ENCODE assay signal across 10 cellular contexts in genomic region chr20:36607586-36608387, GRCh38. TPM values are rescaled to one million over a fixed set of nuclear protein-coding genes. Genes with fewer than 3 reads are reported as not detected.
DNase-seq lines count a peak whose midpoint lies in the region; ATAC-seq and TF ChIP-seq lines count a peak whose summit lies in the region.
"Had no signal": no experiment of that assay in that cellular context is flagged by ENCODE, and none has a peak within 500 bp of the region (broad histone marks: within the 10 kb centered on the region; RNA-seq: fewer than 3 reads in every experiment).

No MANE protein-coding gene starts in this region.

- peaks cover 20% of the 10 kb centered on the region for H3K4me1 Mint-ChIP-seq in T-helper 1 cell treated with Interleukin-12 subunit alpha and Interleukin-12 subunit beta and Interleukin-4 antibody, amounts not matched to agents 30 μg/mL and 1 μg/mL, for 36 hours (ENCODE audit: low read depth)

- H3K9me3 ChIP-seq in Peyer's patch = no peaks in the 10 kb centered on the region
- H3K9me3 ChIP-seq in smooth muscle cell (replicated peaks; ENCODE audit: low read depth) = no peaks in the 10 kb centered on the region
- H3K9me3 ChIP-seq: body of pancreas had no signal

- ATAC-seq in esophagus mucosa (peak; percentile 69), HG02678 (IDR thresholded peaks at IDR 0.05; ENCODE audit: unreplicated experiment) (no peak)
- ATAC-seq: body of pancreas had no signal

- peak overlapping the region; percentile 93 for H3K4me2 ChIP-seq in smooth muscle cell

- H3K27me3 ChIP-seq in Peyer's patch = no peaks in the 10 kb centered on the region
- H3K27me3 ChIP-seq in smooth muscle cell (ENCODE audit: low read depth) = no peaks in the 10 kb centered on the region
- H3K27me3 ChIP-seq: body of pancreas had no signal

- TF ChIP-seq POLR2A in Peyer's patch (IDR thresholded peaks at IDR 0.05) = peak in 1 of 2 donors; percentile 43

- H3K4me3 Mint-ChIP-seq in T-helper 1 cell treated with Interleukin-12 subunit alpha and Interleukin-12 subunit beta and Interleukin-4 antibody, amounts not matched to agents 30 μg/mL and 1 μg/mL, for 36 hours = peak overlapping the region; percentile 97

- no peak overlapping the region for H3K9ac ChIP-seq in smooth muscle cell (ENCODE audit: low read depth)

- H3K36me3 Mint-ChIP-seq in T-helper 1 cell treated with Interleukin-12 subunit alpha and Interleukin-12 subunit beta and Interleukin-4 antibody, amounts not matched to agents 30 μg/mL and 1 μg/mL, for 36 hours (ENCODE audit: low read depth) = peaks cover 40% of the 10 kb centered on the region

- DNase-seq in T-helper 1 cell (no peak), Peyer's patch (peak in 1 of 3 donors; percentile 73), smooth muscle cell (lab: John Stamatoyannopoulos, UW; ENCODE audit: unreplicated experiment) (no peak), NCI-H82 treated with DMSO at 0.1 percent for 48 hours (lab: John Stamatoyannopoulos, UW; ENCODE audit: unreplicated experiment) (no peak), retina (no peak)
- DNase-seq: SHP77 treated with DMSO at 0.1 percent for 48 hours had no signal

- peak overlapping the region in 3 of 4 donors; percentile 57 to 92 (median 91) for H3K27ac ChIP-seq in Peyer's patch
- no peak overlapping the region for H3K27ac ChIP-seq in smooth muscle cell (ENCODE audit: low read depth)

- no peaks in the 10 kb centered on the region for H3K27me3 Mint-ChIP-seq in T-helper 1 cell treated with Interleukin-12 subunit alpha and Interleukin-12 subunit beta and Interleukin-4 antibody, amounts not matched to agents 30 μg/mL and 1 μg/mL, for 36 hours (ENCODE audit: low read depth)

- H3K4me1 ChIP-seq in Peyer's patch (peaks cover 3 to 26% (median 5%) of the 10 kb centered on the region in 4 donors), smooth muscle cell (ENCODE audit: low read depth) (peaks cover 15% of the 10 kb centered on the region)

- peaks cover 29% of the 10 kb centered on the region for H4K20me1 ChIP-seq in smooth muscle cell (ENCODE audit: low read depth)

- H3K4me3 ChIP-seq in Peyer's patch = peak overlapping the region in 2 of 4 donors; percentile 91 to 99
- peak overlapping the region; percentile 84 for H3K4me3 ChIP-seq in smooth muscle cell
- H3K4me3 ChIP-seq: body of pancreas had no signal

- 94% methylated on average over 7 of the region's 7 CpGs for WGBS in smooth muscle cell (ENCODE audit: low lambda C conversion rate)

- H2AFZ ChIP-seq in smooth muscle cell (ENCODE audit: low read depth) = no peak overlapping the region

- H3F3A ChIP-seq in smooth muscle cell (ENCODE audit: low read depth) = no peaks in the 10 kb centered on the region

- peaks cover 29% of the 10 kb centered on the region for H3K79me2 ChIP-seq in smooth muscle cell (ENCODE audit: low read depth)

- peak overlapping the region; percentile 67 for H3K27ac Mint-ChIP-seq in T-helper 1 cell treated with Interleukin-12 subunit alpha and Interleukin-12 subunit beta and Interleukin-4 antibody, amounts not matched to agents 30 μg/mL and 1 μg/mL, for 36 hours

- peaks cover 0 to 51% (median 0%) of the 10 kb centered on the region in 3 donors for H3K36me3 ChIP-seq in Peyer's patch
- H3K36me3 ChIP-seq in smooth muscle cell (ENCODE audit: low read depth) = peaks cover 4% of the 10 kb centered on the region

- no peak for TF ChIP-seq CTCF in Peyer's patch (IDR thresholded peaks at IDR 0.05)
- TF ChIP-seq CTCF in smooth muscle cell (IDR thresholded peaks at IDR 0.05; ENCODE audit: borderline replicate concordance, insufficient read depth, poor library complexity, severe bottlenecking) = no peak

- no peaks in the 10 kb centered on the region for H3K9me3 Mint-ChIP-seq in T-helper 1 cell treated with Interleukin-12 subunit alpha and Interleukin-12 subunit beta and Interleukin-4 antibody, amounts not matched to agents 30 μg/mL and 1 μg/mL, for 36 hours

RNA-seq across cellular contexts. Expression of gene RAB5IF, which starts 2.2 kb away (rescaled TPM):
- total RNA-seq in Peyer's patch (100 to 1,000 TPM in 2 of 4 donors, 10 to 100 TPM in 2; 55.6 to 193 (median 105) TPM), esophagus mucosa (185 TPM), smooth muscle cell (60.5 and 66.8 TPM in 2 replicates)
- 108 and 139 TPM in 2 replicates for polyA plus RNA-seq in smooth muscle cell

RNA-seq across cellular contexts. Expression of gene TGIF2, which starts 34.4 kb away (rescaled TPM):
- total RNA-seq in Peyer's patch (1 to 10 TPM; 2.6 to 8.4 (median 4.5) TPM), esophagus mucosa (7.5 TPM), smooth muscle cell (14.5 and 20.3 TPM in 2 replicates)
- polyA plus RNA-seq in smooth muscle cell = 18.1 and 21.5 TPM in 2 replicates

RNA-seq across cellular contexts. Expression of gene SLA2, which starts 38.2 kb away (rescaled TPM):
- total RNA-seq in Peyer's patch (1 to 10 TPM; 2.8 to 5.0 (median 3.6) TPM), esophagus mucosa (0.12 TPM), smooth muscle cell (not detected in 2 replicates)
- not detected in 2 replicates for polyA plus RNA-seq in smooth muscle cell
